Comparison of ENCODE assay signal across 15 cellular contexts in genomic region chr6:65448806-65449397, GRCh38.
"Had no signal": no experiment of that assay in that cellular context is flagged by ENCODE, and none has a peak within 500 bp of the region (broad histone marks: within the 10 kb centered on the region; RNA-seq: fewer than 3 reads in every experiment).

No MANE protein-coding gene starts in this region.

- H3K4me3 Mint-ChIP-seq: activated CD8-positive, alpha-beta T cell treated with anti-CD3 and anti-CD28 coated beads for 36 hours; activated naive CD8-positive, alpha-beta T cell treated with anti-CD3 and anti-CD28 coated beads for 36 hours; activated T-cell treated with anti-CD3 and anti-CD28 coated beads, Interleukin-2, amount 50 U/mL, for 72 hours; memory B cell had no signal

- H3K27me3 ChIP-seq: brain microvascular endothelial cell, esophagus muscularis mucosa, heart left ventricle, left lung, pancreas, transverse colon had no signal

- H3K4me1 ChIP-seq: esophagus muscularis mucosa, heart left ventricle, left lung, pancreas, transverse colon had no signal

- ATAC-seq: activated CD8-positive, alpha-beta T cell treated with anti-CD3 and anti-CD28 coated beads for 36 hours; activated T-cell treated with anti-CD3 and anti-CD28 coated beads, Interleukin-2, amount 50 U/mL, for 72 hours; heart left ventricle; left lung; pancreas had no signal

- H3K36me3 Mint-ChIP-seq: activated naive CD8-positive, alpha-beta T cell treated with anti-CD3 and anti-CD28 coated beads for 36 hours; memory B cell had no signal

- H3K27ac ChIP-seq: brain microvascular endothelial cell, esophagus muscularis mucosa, heart left ventricle, left lung, pancreas, transverse colon, VCaP had no signal

- H3K36me3 ChIP-seq: brain microvascular endothelial cell, esophagus muscularis mucosa, heart left ventricle, left lung, pancreas, transverse colon had no signal

- H3K4me3 ChIP-seq: esophagus muscularis mucosa, heart left ventricle, left lung, pancreas, transverse colon had no signal

- DNase-seq: activated CD4-positive, alpha-beta T cell treated with anti-CD3 and anti-CD28 coated beads for 4 hours; activated CD8-positive, alpha-beta memory T cell treated with anti-CD3 and anti-CD28 coated beads, Interleukin-2, amount 50 U/mL, for 4 hours; activated CD8-positive, alpha-beta T cell treated with anti-CD3 and anti-CD28 coated beads for 36 hours; activated gamma-delta T cell treated with Interleukin-2 at 50 U/mL for 16 hours; activated naive CD8-positive, alpha-beta T cell treated with anti-CD3 and anti-CD28 coated beads for 36 hours; activated T-cell treated with anti-CD3 and anti-CD28 coated beads, Interleukin-2, amount 50 U/mL, for 72 hours; brain microvascular endothelial cell; heart left ventricle; left lung; pancreas; SW 1271; transverse colon had no signal

- H3K4me1 Mint-ChIP-seq: activated naive CD8-positive, alpha-beta T cell treated with anti-CD3 and anti-CD28 coated beads for 36 hours; memory B cell had no signal

- H3K27me3 Mint-ChIP-seq: activated CD8-positive, alpha-beta T cell treated with anti-CD3 and anti-CD28 coated beads for 36 hours; activated naive CD8-positive, alpha-beta T cell treated with anti-CD3 and anti-CD28 coated beads for 36 hours; memory B cell had no signal

- H3K9me3 ChIP-seq: esophagus muscularis mucosa, heart left ventricle, left lung, pancreas, transverse colon had no signal

- H3K27ac Mint-ChIP-seq: activated CD8-positive, alpha-beta T cell treated with anti-CD3 and anti-CD28 coated beads for 36 hours; activated naive CD8-positive, alpha-beta T cell treated with anti-CD3 and anti-CD28 coated beads for 36 hours; activated T-cell treated with anti-CD3 and anti-CD28 coated beads, Interleukin-2, amount 50 U/mL, for 72 hours; memory B cell had no signal
